Comparison of ENCODE assay signal across 10 cellular contexts in genomic region chr15:98943609-98944111, GRCh38.
DNase-seq lines count a peak whose midpoint lies in the region; ATAC-seq and TF ChIP-seq lines count a peak whose summit lies in the region.
"Had no signal": no experiment of that assay in that cellular context is flagged by ENCODE, and none has a peak within 500 bp of the region (broad histone marks: within the 10 kb centered on the region; RNA-seq: fewer than 3 reads in every experiment).

No MANE protein-coding gene starts in this region.

- H3K4me3 ChIP-seq in tibial artery = no peak overlapping the region
- H3K4me3 ChIP-seq: colonic mucosa had no signal

- intact Hi-C loops in tibial artery (cut with DNase I; ENCODE audit: low total_unique reads) = no loop called here

- no peak for ATAC-seq in GM18858 (IDR thresholded peaks at IDR 0.05; ENCODE audit: unreplicated experiment)

- peaks cover 36 to 71% (median 66%) of the 10 kb centered on the region in 3 donors for H3K36me3 ChIP-seq in tibial artery
- H3K36me3 ChIP-seq: colonic mucosa had no signal

- no peak for TF ChIP-seq CTCF in tibial artery (IDR thresholded peaks at IDR 0.05)

- no peaks in the 10 kb centered on the region for H3K27me3 ChIP-seq in tibial artery
- H3K27me3 ChIP-seq: colonic mucosa had no signal

- DNase-seq in NCI-H1092 treated with DMSO at 0.1 percent for 48 hours (lab: John Stamatoyannopoulos, UW) = peak; percentile 3
- DNase-seq in fibroblast of gingiva (ENCODE audit: low read depth) = peak; percentile 83
- peak; percentile 47 for DNase-seq in midbrain (lab: John Stamatoyannopoulos, UW)
- DNase-seq in tibial artery = peak in 1 of 2 donors; percentile 58
- DNase-seq in NCI-H2029 treated with DMSO at 0.1 percent for 48 hours (lab: John Stamatoyannopoulos, UW) = no peak
- DNase-seq in NCI-H2171 (lab: John Stamatoyannopoulos, UW) = no peak
- DNase-seq: colonic mucosa; DMS153; stimulated activated naive CD4-positive, alpha-beta T cell treated with Interleukin-2 at 50 U/mL for 16 hours had no signal

- peak overlapping the region; percentile 83 to 95 for H3K27ac ChIP-seq in tibial artery
- H3K27ac ChIP-seq: colonic mucosa had no signal

- peaks cover 6 to 58% (median 38%) of the 10 kb centered on the region in 4 donors for H3K4me1 ChIP-seq in tibial artery
- H3K4me1 ChIP-seq: colonic mucosa had no signal

- H3K9me3 ChIP-seq in tibial artery = no peaks in the 10 kb centered on the region
- H3K9me3 ChIP-seq: colonic mucosa had no signal

Comparison
In these comparisons a context has a peak if more than half of its experiments do, and no peak if none do; other contexts are left out.
1. DNase-seq: peak in NCI-H1092 treated with DMSO at 0.1 percent for 48 hours (single experiment), fibroblast of gingiva (single experiment) and midbrain (single experiment); none in NCI-H2029 treated with DMSO at 0.1 percent for 48 hours (single experiment) and NCI-H2171 (single experiment).